3 cellular contexts compared by ENCODE assay signal in the genomic region with DNA sequence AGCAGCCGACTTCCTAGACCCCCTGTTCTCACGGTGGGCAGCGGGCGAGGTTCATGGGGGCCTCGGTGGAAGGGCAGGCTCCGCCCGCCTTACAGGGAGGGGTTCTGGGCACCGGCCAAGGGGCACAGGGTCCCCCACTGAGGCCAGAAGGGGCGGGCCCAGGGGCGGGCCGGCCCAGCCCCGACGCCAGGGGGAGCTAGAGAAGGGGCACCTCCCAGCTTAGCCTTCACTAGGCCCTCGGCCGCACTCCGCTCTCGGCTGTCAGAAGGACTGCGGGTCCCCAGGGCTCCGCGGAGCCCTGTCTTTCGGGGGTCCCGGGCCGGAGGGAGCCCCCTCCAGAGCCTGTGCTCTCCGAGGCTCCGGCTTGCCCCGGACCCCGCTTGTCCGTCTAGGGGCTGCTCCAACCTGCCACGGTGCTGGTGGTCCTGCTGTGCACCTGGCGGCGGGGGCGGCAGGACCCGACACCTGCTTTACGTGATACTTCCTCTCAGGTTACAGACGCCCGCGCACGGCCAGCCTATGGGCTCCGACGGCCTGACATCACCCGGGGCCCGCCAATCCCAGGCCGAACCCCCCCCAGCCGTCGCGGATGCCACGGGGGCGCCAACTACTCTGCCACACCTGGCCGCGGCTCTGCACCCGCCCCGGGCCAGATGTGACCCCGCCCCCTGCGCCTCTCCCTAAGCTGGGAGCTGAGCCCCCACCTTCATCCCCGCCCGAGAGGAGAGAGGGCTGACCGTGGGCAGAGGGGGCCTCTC. TPM values are rescaled to one million over a fixed set of nuclear protein-coding genes. Genes with fewer than 3 reads are reported as not detected.
"Had no signal": no experiment of that assay in that cellular context is flagged by ENCODE, and none has a peak within 500 bp of the region (broad histone marks: within the 10 kb centered on the region; RNA-seq: fewer than 3 reads in every experiment).

No MANE protein-coding gene starts in this region.

RNA-seq across cellular contexts. Expression of a gene that starts 33.6 kb away (rescaled TPM):
- polyA plus RNA-seq: hepatocyte, lung, thymus had no signal

RNA-seq across cellular contexts. Expression of a gene that starts 40.0 kb away (rescaled TPM):
- polyA plus RNA-seq: hepatocyte, lung, thymus had no signal
